Comparison of ENCODE assay signal across 8 cellular contexts in the genomic region with DNA sequence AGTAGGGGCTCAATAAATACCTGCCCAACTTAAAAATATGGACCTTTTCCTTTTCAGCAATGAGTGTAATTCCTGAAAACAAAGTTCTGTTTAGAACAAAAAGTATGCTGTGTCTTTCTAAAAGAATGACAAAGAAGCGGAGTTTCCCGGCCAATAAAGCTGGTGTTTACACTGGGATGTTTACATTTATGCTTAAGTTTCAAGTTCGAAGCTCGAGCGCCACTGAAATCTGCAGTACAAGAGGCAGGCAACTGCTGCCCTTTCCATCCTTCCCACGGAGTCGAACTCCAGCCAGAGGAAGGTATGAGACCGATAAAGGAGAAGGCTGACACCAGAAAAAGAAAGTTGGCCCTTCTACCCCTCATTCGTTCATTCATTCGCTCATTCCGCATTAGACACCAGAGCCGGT. TPM values are rescaled to one million over a fixed set of nuclear protein-coding genes. Genes with fewer than 3 reads are reported as not detected.
DNase-seq lines count a peak whose midpoint lies in the region; ATAC-seq lines count a peak whose summit lies in the region.

No MANE protein-coding gene starts in this region.

- no peak for ATAC-seq in GM21381 (IDR thresholded peaks at IDR 0.05; ENCODE audit: unreplicated experiment)

- DNase-seq in COLO668 (lab: John Stamatoyannopoulos, UW; ENCODE audit: unreplicated experiment), result peak; percentile 14
- no peak for DNase-seq in Karpas-422
- DNase-seq in KG1 (lab: John Stamatoyannopoulos, UW), result no peak
- DNase-seq in T-helper 9 cell, result no peak
- DNase-seq in activated effector memory CD4-positive, alpha-beta T cell treated with Interleukin-2 at 50 U/mL for 16 hours, result no peak

- H4K20me1 ChIP-seq in Karpas-422 (ENCODE audit: insufficient read depth, low read depth, low read length), result no peaks in the 10 kb centered on the region

- H3K36me3 ChIP-seq in Karpas-422 (ENCODE audit: insufficient read depth, low read length) (peaks cover 16% of the 10 kb centered on the region; the same call in 1 of the 2 replicates), duodenal mucosa (ENCODE audit: control insufficient read depth in 1 of 2, insufficient read depth in 2 of 2, low read length in 2 of 2) (peaks cover 0 to 4% of the 10 kb centered on the region in 2 donors), neuron (ENCODE audit: insufficient read depth, low read length) (peaks cover 10% of the 10 kb centered on the region)

- H3K4me3 ChIP-seq in Karpas-422 (ENCODE audit: low read length) (peak overlapping the region; percentile 68), duodenal mucosa (ENCODE audit: low read depth in 1 of 2, low read length in 2 of 2) (peak overlapping the region; percentile 74 to 88), neuron (ENCODE audit: low read length) (peak overlapping the region; percentile 62)

- H3K27ac ChIP-seq in Karpas-422 (ENCODE audit: low read length), result peak overlapping the region; percentile 68
- peak overlapping the region; percentile 88 for H3K27ac ChIP-seq in duodenal mucosa (ENCODE audit: low read depth, low read length)

- peak overlapping the region; percentile 87 for H3K9ac ChIP-seq in Karpas-422 (ENCODE audit: low read length)
- H3K9ac ChIP-seq in duodenal mucosa (ENCODE audit: low read depth in 1 of 2, low read length in 2 of 2), result peak overlapping the region; percentile 73

- H3K27me3 ChIP-seq in Karpas-422 (ENCODE audit: low read length), result 0 out of 2 replicates have a peak, but pooled peaks cover 2% of the 10 kb centered on the region
- H3K27me3 ChIP-seq in duodenal mucosa (ENCODE audit: control insufficient read depth in 1 of 2, insufficient read depth in 2 of 2, low read length in 2 of 2), result no peaks in the 10 kb centered on the region
- peaks cover 4% of the 10 kb centered on the region for H3K27me3 ChIP-seq in neuron (ENCODE audit: insufficient read depth, low read length)

- H3K79me2 ChIP-seq in Karpas-422 (ENCODE audit: low read length), result peaks cover 26% of the 10 kb centered on the region

- H3K4me2 ChIP-seq in Karpas-422 (ENCODE audit: low read depth, low read length, poor library complexity, severe bottlenecking), result peak overlapping the region; percentile 70

- H2AFZ ChIP-seq in Karpas-422 (ENCODE audit: low read length), result 0 out of 2 replicates have a peak overlapping the region, but pooled peaks have one; percentile 28
- peak overlapping the region; percentile 74 for H2AFZ ChIP-seq in neuron (ENCODE audit: low read depth, low read length)

- H3K4me1 ChIP-seq in Karpas-422 (ENCODE audit: low read length) (peaks cover 21% of the 10 kb centered on the region), duodenal mucosa (ENCODE audit: control insufficient read depth in 1 of 2, insufficient read depth in 2 of 2, low read length in 2 of 2) (peaks cover 8 to 9% of the 10 kb centered on the region in 2 donors), neuron (ENCODE audit: insufficient read depth, low read length) (no peaks in the 10 kb centered on the region)

- H3K9me3 ChIP-seq in Karpas-422 (ENCODE audit: low read length) (no peaks in the 10 kb centered on the region), duodenal mucosa (ENCODE audit: control insufficient read depth in 1 of 2, low read length in 2 of 2) (no peaks in the 10 kb centered on the region), neuron (ENCODE audit: low read length) (no peaks in the 10 kb centered on the region)

- H3K9me2 ChIP-seq in Karpas-422 (replicated peaks; ENCODE audit: insufficient read depth, low read length), result no peaks in the 10 kb centered on the region

RNA-seq across cellular contexts. Expression of a gene that starts 1.0 kb away (rescaled TPM):
- 25.3 and 48.1 TPM in 2 replicates for total RNA-seq in Karpas-422 (2014; rRNA removed; shearing (Covaris generic); ENCODE audit: low replicate concordance)

RNA-seq across cellular contexts. Expression of a gene that starts 8.6 kb away (rescaled TPM):
- total RNA-seq in Karpas-422 (2014; rRNA removed; shearing (Covaris generic); ENCODE audit: low replicate concordance), result not detected in 2 replicates

RNA-seq across cellular contexts. Expression of a gene that starts 35.7 kb away (rescaled TPM):
- not detected in 2 replicates for total RNA-seq in Karpas-422 (2014; rRNA removed; shearing (Covaris generic); ENCODE audit: low replicate concordance)
